1 cellular context compared by ENCODE assay signal in the genomic region with DNA sequence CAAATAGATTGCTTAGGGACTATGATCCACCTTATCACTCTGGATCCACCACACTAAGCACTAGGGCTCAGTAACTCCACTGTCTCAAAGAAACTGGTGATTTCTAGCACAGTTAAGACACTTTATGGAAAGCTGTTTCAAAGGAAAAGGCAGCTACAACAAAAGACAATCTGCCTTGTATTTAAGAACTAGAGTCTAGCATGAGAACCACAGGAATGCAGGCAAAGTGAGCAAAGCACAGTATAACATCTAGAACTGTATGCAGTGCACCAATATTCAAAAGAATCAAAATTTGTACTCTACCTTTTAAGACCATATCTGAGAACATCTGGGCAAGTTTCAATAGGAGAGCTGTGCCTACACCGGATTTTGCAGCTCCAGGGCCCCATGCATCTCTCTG.
TF ChIP-seq lines count a peak whose summit lies in the region.

No MANE protein-coding gene starts in this region.

TF ChIP-seq in GM23338, 12 proteins besides CTCF, POLR2A, EP300 and RAD21:
- no peak for TF ChIP-seq CREB1 (CRISPR knock-in tag; IDR thresholded peaks at IDR 0.05; ENCODE audit: low read depth)
- no peak for TF ChIP-seq STAT1 (IDR thresholded peaks at IDR 0.05; ENCODE audit: unreplicated experiment)
- TF ChIP-seq NANOG (IDR thresholded peaks at IDR 0.05; ENCODE audit: borderline replicate concordance) = no peak
- no peak for TF ChIP-seq POLR2AphosphoS5 (IDR thresholded peaks at IDR 0.05; ENCODE audit: low read depth)
TF ChIP-seq in GM23338: peak in this region for 0.
